Comparison of ENCODE assay signal across 8 cellular contexts in genomic region chr1:43651188-43651587, GRCh38. TPM values are rescaled to one million over a fixed set of nuclear protein-coding genes. Genes with fewer than 3 reads are reported as not detected.
DNase-seq lines count a peak whose midpoint lies in the region; ATAC-seq and TF ChIP-seq lines count a peak whose summit lies in the region.

No MANE protein-coding gene starts in this region.

- H3K27me3 ChIP-seq in ascending aorta (no peaks in the 10 kb centered on the region), right lobe of liver (no peaks in the 10 kb centered on the region), upper lobe of left lung (no peaks in the 10 kb centered on the region)

- H3K27me3 Mint-ChIP-seq in activated naive CD4-positive, alpha-beta T cell treated with anti-CD3 and anti-CD28 coated beads, Interleukin-2, amount 10 ng/mL, durations not matched to agents 7 days and 5 days, result peaks cover 14% of the 10 kb centered on the region

- peak overlapping the region; percentile 77 to 83 for H3K4me3 ChIP-seq in ascending aorta
- peak overlapping the region; percentile 69 to 85 (median 84) for H3K4me3 ChIP-seq in right lobe of liver
- H3K4me3 ChIP-seq in upper lobe of left lung, result peak overlapping the region; percentile 69 to 78 (median 75)

- TF ChIP-seq CTCF in ascending aorta (IDR thresholded peaks at IDR 0.05) (no peak), right lobe of liver (IDR thresholded peaks at IDR 0.05) (no peak), upper lobe of left lung (IDR thresholded peaks at IDR 0.05) (no peak)

- DNase-seq in activated naive CD4-positive, alpha-beta T cell treated with anti-CD3 and anti-CD28 coated beads, Interleukin-2, amount 10 ng/mL, durations not matched to agents 7 days and 5 days, result no peak
- no peak for DNase-seq in activated naive CD4-positive, alpha-beta T cell treated with anti-CD3 and anti-CD28 coated beads, Interleukin-2, amount 50 U/mL, for 16 hours
- DNase-seq in ascending aorta (ENCODE audit: low spot score in 2 of 2) (no peak), right lobe of liver (no peak), upper lobe of left lung (no peak), NCI-H345 (lab: John Stamatoyannopoulos, UW) (no peak), NCI-H187 treated with DMSO at 0.1 percent for 48 hours (lab: John Stamatoyannopoulos, UW) (no peak)

- no peaks in the 10 kb centered on the region for H3K9me3 Mint-ChIP-seq in activated naive CD4-positive, alpha-beta T cell treated with anti-CD3 and anti-CD28 coated beads, Interleukin-2, amount 10 ng/mL, durations not matched to agents 7 days and 5 days

- no peak overlapping the region for H3K27ac Mint-ChIP-seq in activated naive CD4-positive, alpha-beta T cell treated with anti-CD3 and anti-CD28 coated beads, Interleukin-2, amount 10 ng/mL, durations not matched to agents 7 days and 5 days

- H3K4me3 Mint-ChIP-seq in activated naive CD4-positive, alpha-beta T cell treated with anti-CD3 and anti-CD28 coated beads, Interleukin-2, amount 10 ng/mL, durations not matched to agents 7 days and 5 days, result peak overlapping the region; percentile 90

- ATAC-seq in right lobe of liver (no peak), upper lobe of left lung (ENCODE audit: low FRiP score in 2 of 2) (no peak), GM19397 (IDR thresholded peaks at IDR 0.05; ENCODE audit: unreplicated experiment) (no peak)

- H3K36me3 Mint-ChIP-seq in activated naive CD4-positive, alpha-beta T cell treated with anti-CD3 and anti-CD28 coated beads, Interleukin-2, amount 10 ng/mL, durations not matched to agents 7 days and 5 days, result peaks cover 23% of the 10 kb centered on the region

- intact Hi-C loops in ascending aorta (cut with DNase I) (loop anchor here (2.0 to 5.0 kb wide), 4 partner anchors 56 to 1189 kb away; partner anchors contain the start of genes CCDC30, CFAP57, EBNA1BP2 and HYI), right lobe of liver (cut with DNase I) (no loop called here)

- no peak for TF ChIP-seq EP300 in upper lobe of left lung (IDR thresholded peaks at IDR 0.05)

- H3K4me1 Mint-ChIP-seq in activated naive CD4-positive, alpha-beta T cell treated with anti-CD3 and anti-CD28 coated beads, Interleukin-2, amount 10 ng/mL, durations not matched to agents 7 days and 5 days, result peaks cover 35% of the 10 kb centered on the region

- H3K9me3 ChIP-seq in ascending aorta (no peaks in the 10 kb centered on the region), right lobe of liver (no peaks in the 10 kb centered on the region), upper lobe of left lung (no peaks in the 10 kb centered on the region)

- CTCF ChIA-PET in activated naive CD4-positive, alpha-beta T cell treated with anti-CD3 and anti-CD28 coated beads, Interleukin-2, amount 10 ng/mL, durations not matched to agents 7 days and 5 days (lab: Charles Lee), result interaction anchor here (1.3 to 2.1 kb wide), 2 partner anchors 58 to 284 kb away, joined by 5 read pairs; no protein-coding TSS in a partner anchor

- H3K4me1 ChIP-seq in ascending aorta (peaks cover 6 to 12% of the 10 kb centered on the region in 2 donors), right lobe of liver (peaks cover 0 to 24% (median 5%) of the 10 kb centered on the region in 4 donors), upper lobe of left lung (peaks cover 15 to 34% (median 21%) of the 10 kb centered on the region in 4 donors)

- TF ChIP-seq POLR2A in right lobe of liver (IDR thresholded peaks at IDR 0.05), result no peak
- no peak for TF ChIP-seq POLR2A in upper lobe of left lung (IDR thresholded peaks at IDR 0.05)

- peaks cover 12 to 34% of the 10 kb centered on the region in 2 donors for H3K36me3 ChIP-seq in ascending aorta
- H3K36me3 ChIP-seq in right lobe of liver, result peaks cover 13 to 30% (median 14%) of the 10 kb centered on the region in 4 donors
- peaks cover 14 to 33% (median 26%) of the 10 kb centered on the region in 4 donors for H3K36me3 ChIP-seq in upper lobe of left lung

- WGBS in right lobe of liver (ENCODE audit: insufficient coverage, low coverage, low lambda C conversion rate, missing lambda C conversion rate), result 33% methylated on average over 6 of the region's 6 CpGs
- 44 to 47% methylated on average over 6 of the region's 6 CpGs for WGBS in upper lobe of left lung, 2 donors

- H3K27ac ChIP-seq in ascending aorta (no peak overlapping the region), right lobe of liver (peak overlapping the region in 1 of 3 donors; percentile 89), upper lobe of left lung (peak overlapping the region in 2 of 4 donors; percentile 90 to 94)

RNA-seq across cellular contexts. Expression of gene KDM4A, which starts 1.2 kb away (rescaled TPM):
- 23.3 TPM for total RNA-seq in ascending aorta
- total RNA-seq in right lobe of liver, result 10 to 100 TPM; 12.7 to 22.5 (median 17.6) TPM
- 10 to 100 TPM; 30.1 to 63.4 (median 45.3) TPM for total RNA-seq in upper lobe of left lung

RNA-seq across cellular contexts. Expression of gene ST3GAL3, which starts 56.1 kb away (rescaled TPM):
- total RNA-seq in ascending aorta (34.3 TPM), right lobe of liver (10 to 100 TPM in 4 of 6 experiments, 1 to 10 TPM in 2; 6.4 to 14.2 (median 12.0) TPM), upper lobe of left lung (10 to 100 TPM; 14.4 to 46.1 (median 19.2) TPM)
